ENCODE assay signal across 9 cellular contexts in the genomic region with DNA sequence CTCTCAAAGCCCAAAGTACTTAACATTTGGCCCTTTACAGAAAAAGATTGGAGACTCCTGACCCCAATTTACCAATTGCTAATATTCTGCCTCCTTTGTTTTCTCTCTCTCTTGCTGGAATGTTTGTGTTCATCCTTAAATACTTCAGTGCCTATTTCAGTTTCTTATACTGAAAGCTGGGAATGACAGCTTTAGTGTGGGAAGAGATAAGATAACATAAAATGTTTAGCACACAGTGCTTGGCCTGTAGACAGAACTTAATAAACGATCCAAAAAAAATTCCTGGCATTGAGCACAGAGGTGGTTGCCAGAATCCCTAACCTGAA. TPM values are rescaled to one million over a fixed set of nuclear protein-coding genes. Genes with fewer than 3 reads are reported as not detected.
DNase-seq lines count a peak whose midpoint lies in the region; ATAC-seq and TF ChIP-seq lines count a peak whose summit lies in the region.
"Had no signal": no experiment of that assay in that cellular context is flagged by ENCODE, and none has a peak within 500 bp of the region (broad histone marks: within the 10 kb centered on the region; RNA-seq: fewer than 3 reads in every experiment).

No MANE protein-coding gene starts in this region.

- DNase-seq in BJ (ENCODE audit: low read depth) (no peak), progenitor cell of endocrine pancreas (ENCODE audit: low spot score, unreplicated experiment) (no peak), erythroblast (lab: John Stamatoyannopoulos, UW) (no peak), SW480 (ENCODE audit: low spot score) (no peak), HuH-7.5 (ENCODE audit: low spot score) (no peak)
- no peak for DNase-seq in activated T-helper 1 cell treated with anti-CD3 and anti-CD28 coated beads, Interleukin-12 subunit alpha, Interleukin-12 subunit beta, Interleukin-2, Interleukin-4 antibody, amounts not matched to agents 30 ng/mL and 10 ng/mL and 1 ng/mL, durations not matched to agents 14 hours and 24 hours and 36 hours (ENCODE audit: low spot score)
- no peak for DNase-seq in stimulated activated naive CD4-positive, alpha-beta T cell treated with Interleukin-2 at 50 U/mL for 16 hours (lab: John Stamatoyannopoulos, UW)
- DNase-seq: activated naive CD8-positive, alpha-beta T cell treated with anti-CD3 and anti-CD28 coated beads, Interleukin-2, amount 10 ng/mL, durations not matched to agents 7 days and 5 days had no signal

- H3K4me3 ChIP-seq in BJ (ENCODE audit: low read depth, low read length): peak overlapping the region; percentile 18
- H3K4me3 ChIP-seq in gastroesophageal sphincter: peak overlapping the region in 1 of 2 donors; percentile 1

- H3K4me3 Mint-ChIP-seq in activated T-helper 1 cell treated with anti-CD3 and anti-CD28 coated beads, Interleukin-12 subunit alpha, Interleukin-12 subunit beta, Interleukin-2, Interleukin-4 antibody, amounts not matched to agents 30 ng/mL and 10 ng/mL and 1 ng/mL, durations not matched to agents 14 hours and 24 hours and 36 hours: peak overlapping the region; percentile 57
- peak overlapping the region; percentile 52 for H3K4me3 Mint-ChIP-seq in progenitor cell of endocrine pancreas (ENCODE audit: low read depth)
- H3K4me3 Mint-ChIP-seq: activated naive CD8-positive, alpha-beta T cell treated with anti-CD3 and anti-CD28 coated beads, Interleukin-2, amount 10 ng/mL, durations not matched to agents 7 days and 5 days had no signal

- H3K9me3 ChIP-seq in gastroesophageal sphincter: no peaks in the 10 kb centered on the region

- intact Hi-C loops in activated T-helper 1 cell treated with anti-CD3 and anti-CD28 coated beads, Interleukin-12 subunit alpha, Interleukin-12 subunit beta, Interleukin-2, Interleukin-4 antibody, amounts not matched to agents 30 ng/mL and 10 ng/mL and 1 ng/mL, durations not matched to agents 14 hours and 24 hours and 36 hours (cut with micrococcal nuclease): loop anchor here (1.0 to 2.0 kb wide), 3 partner anchors 25 to 175 kb away; no protein-coding TSS in a partner anchor

- H3K27ac Mint-ChIP-seq in activated T-helper 1 cell treated with anti-CD3 and anti-CD28 coated beads, Interleukin-12 subunit alpha, Interleukin-12 subunit beta, Interleukin-2, Interleukin-4 antibody, amounts not matched to agents 30 ng/mL and 10 ng/mL and 1 ng/mL, durations not matched to agents 14 hours and 24 hours and 36 hours: peak overlapping the region; percentile 84
- peak overlapping the region; percentile 90 for H3K27ac Mint-ChIP-seq in progenitor cell of endocrine pancreas
- H3K27ac Mint-ChIP-seq: activated naive CD8-positive, alpha-beta T cell treated with anti-CD3 and anti-CD28 coated beads, Interleukin-2, amount 10 ng/mL, durations not matched to agents 7 days and 5 days had no signal

- ATAC-seq in gastroesophageal sphincter: no peak

- H3K4me1 ChIP-seq in gastroesophageal sphincter: peaks cover 4 to 87% (median 23%) of the 10 kb centered on the region in 3 donors

- CTCF ChIA-PET in BJ (lab: Yijun Ruan, JAX): interaction anchor here (0.6 to 10.1 kb wide), 9 partner anchors 15 to 1009 kb away, joined by 3 to 62 read pairs (median 5); a partner anchor contains a TSS

- no peaks in the 10 kb centered on the region; the same call in 1 of the 2 replicates for H3K36me3 ChIP-seq in BJ (ENCODE audit: control insufficient read depth, insufficient read depth, low read length)
- H3K36me3 ChIP-seq in gastroesophageal sphincter: no peaks in the 10 kb centered on the region

- peaks cover 37% of the 10 kb centered on the region for H3K4me1 Mint-ChIP-seq in activated T-helper 1 cell treated with anti-CD3 and anti-CD28 coated beads, Interleukin-12 subunit alpha, Interleukin-12 subunit beta, Interleukin-2, Interleukin-4 antibody, amounts not matched to agents 30 ng/mL and 10 ng/mL and 1 ng/mL, durations not matched to agents 14 hours and 24 hours and 36 hours (ENCODE audit: low read depth)
- H3K4me1 Mint-ChIP-seq in progenitor cell of endocrine pancreas (ENCODE audit: low read depth): peaks cover 29% of the 10 kb centered on the region

- H3K9me3 Mint-ChIP-seq in activated T-helper 1 cell treated with anti-CD3 and anti-CD28 coated beads, Interleukin-12 subunit alpha, Interleukin-12 subunit beta, Interleukin-2, Interleukin-4 antibody, amounts not matched to agents 30 ng/mL and 10 ng/mL and 1 ng/mL, durations not matched to agents 14 hours and 24 hours and 36 hours: no peaks in the 10 kb centered on the region
- H3K9me3 Mint-ChIP-seq in progenitor cell of endocrine pancreas (ENCODE audit: low read depth): no peaks in the 10 kb centered on the region
- H3K9me3 Mint-ChIP-seq: activated naive CD8-positive, alpha-beta T cell treated with anti-CD3 and anti-CD28 coated beads, Interleukin-2, amount 10 ng/mL, durations not matched to agents 7 days and 5 days had no signal

- no peak for TF ChIP-seq EP300 in gastroesophageal sphincter (IDR thresholded peaks at IDR 0.05)

- no peaks in the 10 kb centered on the region for H3K27me3 ChIP-seq in BJ (ENCODE audit: control insufficient read depth, insufficient read depth, low read length)
- no peaks in the 10 kb centered on the region for H3K27me3 ChIP-seq in gastroesophageal sphincter

- WGBS in gastroesophageal sphincter (ENCODE audit: low coverage in 1 of 2), 2 donors: 0% methylated on average over 1 of the region's 1 CpG

- H3K27me3 Mint-ChIP-seq in activated T-helper 1 cell treated with anti-CD3 and anti-CD28 coated beads, Interleukin-12 subunit alpha, Interleukin-12 subunit beta, Interleukin-2, Interleukin-4 antibody, amounts not matched to agents 30 ng/mL and 10 ng/mL and 1 ng/mL, durations not matched to agents 14 hours and 24 hours and 36 hours (ENCODE audit: insufficient read depth): peaks cover under 1% of the 10 kb centered on the region
- peaks cover 4% of the 10 kb centered on the region for H3K27me3 Mint-ChIP-seq in progenitor cell of endocrine pancreas
- H3K27me3 Mint-ChIP-seq: activated naive CD8-positive, alpha-beta T cell treated with anti-CD3 and anti-CD28 coated beads, Interleukin-2, amount 10 ng/mL, durations not matched to agents 7 days and 5 days had no signal

- TF ChIP-seq CTCF in BJ (IDR thresholded peaks at IDR 0.05; ENCODE audit: insufficient read depth, low read depth, low read length) (no peak), gastroesophageal sphincter (IDR thresholded peaks at IDR 0.05) (no peak), progenitor cell of endocrine pancreas (IDR thresholded peaks at IDR 0.05; ENCODE audit: unreplicated experiment) (no peak)

- POLR2A ChIA-PET in BJ (lab: Charles Lee): interaction anchor here (0.7 to 0.8 kb wide), 2 partner anchors 14 to 33 kb away, joined by 4 read pairs; no protein-coding TSS in a partner anchor

- peaks cover 6% of the 10 kb centered on the region for H3K36me3 Mint-ChIP-seq in activated T-helper 1 cell treated with anti-CD3 and anti-CD28 coated beads, Interleukin-12 subunit alpha, Interleukin-12 subunit beta, Interleukin-2, Interleukin-4 antibody, amounts not matched to agents 30 ng/mL and 10 ng/mL and 1 ng/mL, durations not matched to agents 14 hours and 24 hours and 36 hours (ENCODE audit: low read depth)
- H3K36me3 Mint-ChIP-seq in progenitor cell of endocrine pancreas (ENCODE audit: insufficient read depth): no peaks in the 10 kb centered on the region

- TF ChIP-seq POLR2A in gastroesophageal sphincter (IDR thresholded peaks at IDR 0.05) (no peak), erythroblast (IDR thresholded peaks at IDR 0.05; ENCODE audit: low read length) (no peak)

- peak overlapping the region; percentile 83 to 94 (median 92) for H3K27ac ChIP-seq in gastroesophageal sphincter

RNA-seq across cellular contexts. Expression of a gene that starts 3.0 kb away (rescaled TPM):
- polyA plus RNA-seq in BJ (2011; rRNA removed): 5.3 and 8.7 TPM in 2 replicates
- 4.6 and 10.1 TPM in 2 replicates for polyA minus RNA-seq in BJ (2011; rRNA and poly(A)+ RNA removed)
- 30.9 and 35.0 TPM in 2 replicates for total RNA-seq in activated T-helper 1 cell treated with anti-CD3 and anti-CD28 coated beads, Interleukin-12 subunit alpha, Interleukin-12 subunit beta, Interleukin-2, Interleukin-4 antibody, amounts not matched to agents 30 ng/mL and 10 ng/mL and 1 ng/mL, durations not matched to agents 14 hours and 24 hours and 36 hours
- 10 to 100 TPM; 28.6 to 49.1 (median 38.8) TPM for total RNA-seq in gastroesophageal sphincter
- total RNA-seq in progenitor cell of endocrine pancreas: 7.9 and 9.6 TPM in 2 replicates

RNA-seq across cellular contexts. Expression of a gene that starts 52.8 kb away (rescaled TPM):
- polyA plus RNA-seq in BJ (2011; rRNA removed): 21.8 and 33.9 TPM in 2 replicates
- polyA minus RNA-seq in BJ (2011; rRNA and poly(A)+ RNA removed): 9.7 and 12.2 TPM in 2 replicates
- 47.9 and 50.2 TPM in 2 replicates for total RNA-seq in activated T-helper 1 cell treated with anti-CD3 and anti-CD28 coated beads, Interleukin-12 subunit alpha, Interleukin-12 subunit beta, Interleukin-2, Interleukin-4 antibody, amounts not matched to agents 30 ng/mL and 10 ng/mL and 1 ng/mL, durations not matched to agents 14 hours and 24 hours and 36 hours
- total RNA-seq in gastroesophageal sphincter: 10 to 100 TPM; 37.6 to 62.1 (median 49.7) TPM
- 35.2 and 37.6 TPM in 2 replicates for total RNA-seq in progenitor cell of endocrine pancreas

RNA-seq across cellular contexts. Expression of a gene that starts 56.2 kb away (rescaled TPM):
- polyA plus RNA-seq in BJ (2011; rRNA removed): 55.3 and 81.4 TPM in 2 replicates
- 27.4 and 37.7 TPM in 2 replicates for polyA minus RNA-seq in BJ (2011; rRNA and poly(A)+ RNA removed)
- 115 and 119 TPM in 2 replicates for total RNA-seq in activated T-helper 1 cell treated with anti-CD3 and anti-CD28 coated beads, Interleukin-12 subunit alpha, Interleukin-12 subunit beta, Interleukin-2, Interleukin-4 antibody, amounts not matched to agents 30 ng/mL and 10 ng/mL and 1 ng/mL, durations not matched to agents 14 hours and 24 hours and 36 hours
- total RNA-seq in gastroesophageal sphincter (10 to 100 TPM; 41.4 to 79.7 (median 61.7) TPM), progenitor cell of endocrine pancreas (52.6 and 52.7 TPM in 2 replicates)
